21 cellular contexts compared by ENCODE assay signal in the genomic region with DNA sequence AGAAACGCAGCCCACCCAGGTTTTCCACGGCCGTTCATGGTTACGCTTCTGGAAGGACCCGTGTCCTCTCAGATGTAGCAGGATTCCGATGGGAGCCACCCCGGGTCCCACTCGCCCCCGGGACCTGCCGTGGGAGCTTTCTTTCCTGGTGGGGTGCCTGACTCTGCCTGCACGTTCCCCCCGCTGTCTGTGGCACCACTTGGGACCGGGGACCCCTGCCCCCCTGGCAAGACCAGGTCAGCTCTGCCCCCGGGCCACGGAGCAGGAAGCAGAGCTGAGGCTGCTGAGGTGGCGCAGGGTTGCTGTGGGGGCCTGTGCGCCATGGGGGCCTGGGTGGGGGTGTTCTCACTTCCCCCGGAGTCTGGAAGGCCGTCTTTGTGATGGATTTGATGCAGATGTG. TPM values are rescaled to one million over a fixed set of nuclear protein-coding genes. Genes with fewer than 3 reads are reported as not detected.
DNase-seq lines count a peak whose midpoint lies in the region; ATAC-seq and TF ChIP-seq lines count a peak whose summit lies in the region.
"Had no signal": no experiment of that assay in that cellular context is flagged by ENCODE, and none has a peak within 500 bp of the region (broad histone marks: within the 10 kb centered on the region; RNA-seq: fewer than 3 reads in every experiment).

No MANE protein-coding gene starts in this region.

- no peak overlapping the region for H3K27ac ChIP-seq in neuronal stem cell (replicated peaks; ENCODE audit: low read length)
- H3K27ac ChIP-seq: 22Rv1, C4-2B had no signal

- TF ChIP-seq CTCF in natural killer cell (IDR thresholded peaks at IDR 0.05), result no peak

- H3K9ac ChIP-seq in neuronal stem cell (ENCODE audit: low read depth, low read length, poor library complexity), result no peak overlapping the region

- peak; percentile 31 for DNase-seq in natural killer cell treated with Interleukin-12 subunit alpha and Interleukin-12 subunit beta and Interleukin-15 and Interleukin-18, amount 100 ng/mL, for 72 hours (ENCODE audit: low spot score)
- DNase-seq in natural killer cell, result no peak
- no peak for DNase-seq in central memory CD8-positive, alpha-beta T cell (ENCODE audit: low spot score in 2 of 2)
- DNase-seq in neuronal stem cell (ENCODE audit: low spot score), result no peak
- DNase-seq in AG20443 (ENCODE audit: low spot score), result no peak
- DNase-seq in SW 1271 (lab: John Stamatoyannopoulos, UW), result no peak
- DNase-seq: AML-193; BE2C; CD4-positive, CD25-positive, alpha-beta regulatory T cell; CD8-positive, alpha-beta memory T cell; DMS 273 treated with DMSO at 0.1 percent for 48 hours; DMS79; EL; GDM1; HFFc6 had no signal

- H3K4me1 ChIP-seq in neuronal stem cell (ENCODE audit: control insufficient read depth in 2 of 2, insufficient read depth in 1 of 2, low read depth in 1 of 2, low read length in 2 of 2), result peaks cover 0 to 10% of the 10 kb centered on the region in 2 donors
- H3K4me1 ChIP-seq: BE2C, HAP-1 had no signal

- no peak overlapping the region for H3K4me3 Mint-ChIP-seq in natural killer cell treated with Interleukin-12 subunit alpha and Interleukin-12 subunit beta and Interleukin-15 and Interleukin-18, amount 100 ng/mL, for 72 hours
- H3K4me3 Mint-ChIP-seq in natural killer cell, result no peak overlapping the region
- H3K4me3 Mint-ChIP-seq in central memory CD8-positive, alpha-beta T cell, result no peak overlapping the region
- H3K4me3 Mint-ChIP-seq: CD4-positive, CD25-positive, alpha-beta regulatory T cell; CD8-positive, alpha-beta memory T cell; GM23338; HFFc6 had no signal

- H3K79me1 ChIP-seq in neuronal stem cell (ENCODE audit: low read depth, low read length), result peaks cover 59% of the 10 kb centered on the region

- H3K4me2 ChIP-seq in neuronal stem cell (ENCODE audit: insufficient read depth, low read length, poor library complexity, severe bottlenecking), result no peak overlapping the region
- H3K4me2 ChIP-seq: GM23338 had no signal

- no peaks in the 10 kb centered on the region for H3K9me3 Mint-ChIP-seq in natural killer cell treated with Interleukin-12 subunit alpha and Interleukin-12 subunit beta and Interleukin-15 and Interleukin-18, amount 100 ng/mL, for 72 hours
- H3K9me3 Mint-ChIP-seq in natural killer cell, result no peaks in the 10 kb centered on the region
- no peaks in the 10 kb centered on the region for H3K9me3 Mint-ChIP-seq in central memory CD8-positive, alpha-beta T cell
- H3K9me3 Mint-ChIP-seq: CD4-positive, CD25-positive, alpha-beta regulatory T cell; GM23338; HFFc6 had no signal

- H2BK5ac ChIP-seq in neuronal stem cell (ENCODE audit: low read length), result no peak overlapping the region

- H3K14ac ChIP-seq in neuronal stem cell (ENCODE audit: low read length), result peak overlapping the region; percentile 3

- no peaks in the 10 kb centered on the region for H3K27me3 ChIP-seq in neuronal stem cell (ENCODE audit: control insufficient read depth in 3 of 3, insufficient read depth in 3 of 3, low read depth in 1 of 3, low read length in 3 of 3)
- H3K27me3 ChIP-seq: BE2C had no signal

- no peaks in the 10 kb centered on the region for H3K27me3 Mint-ChIP-seq in natural killer cell treated with Interleukin-12 subunit alpha and Interleukin-12 subunit beta and Interleukin-15 and Interleukin-18, amount 100 ng/mL, for 72 hours
- H3K27me3 Mint-ChIP-seq in natural killer cell (ENCODE audit: low read depth in 2 of 2), result no peaks in the 10 kb centered on the region
- H3K27me3 Mint-ChIP-seq in central memory CD8-positive, alpha-beta T cell, result no peaks in the 10 kb centered on the region
- H3K27me3 Mint-ChIP-seq: CD4-positive, CD25-positive, alpha-beta regulatory T cell; CD8-positive, alpha-beta memory T cell had no signal

- H3K36me3 ChIP-seq in neuronal stem cell (replicated peaks in 1 of 2; ENCODE audit: control insufficient read depth in 2 of 2, insufficient read depth in 2 of 2, low read length in 2 of 2), result peaks cover 16 to 56% of the 10 kb centered on the region in 2 donors

- H2AFZ ChIP-seq in neuronal stem cell (ENCODE audit: low read length), result no peak overlapping the region
- H2AFZ ChIP-seq: GM23338 had no signal

- H3K4me3 ChIP-seq in neuronal stem cell (ENCODE audit: low read length in 2 of 2), result no peak overlapping the region
- H3K4me3 ChIP-seq: GM12878, GM23338, HAP-1 had no signal

- H2BK15ac ChIP-seq in neuronal stem cell (ENCODE audit: low read length), result no peak overlapping the region

- H4K8ac ChIP-seq in neuronal stem cell (ENCODE audit: low read depth, low read length), result no peak overlapping the region

- peak overlapping the region; percentile 55 for H3K23ac ChIP-seq in neuronal stem cell (ENCODE audit: low read depth, low read length, poor library complexity)

- no peak overlapping the region for H2AK5ac ChIP-seq in neuronal stem cell (ENCODE audit: low read depth, low read length)

- intact Hi-C loops in natural killer cell (cut with micrococcal nuclease), result no loop called here

- WGBS in neuronal stem cell (ENCODE audit: extremely low coverage in 2 of 2, insufficient read length in 2 of 2, insufficient replicate concordance in 1 of 2), 2 donors, result no CpG with 5 or more reads among the region's 19 CpGs

- no peak overlapping the region for H3K4ac ChIP-seq in neuronal stem cell (ENCODE audit: low read length)

- H3K36me3 Mint-ChIP-seq in natural killer cell treated with Interleukin-12 subunit alpha and Interleukin-12 subunit beta and Interleukin-15 and Interleukin-18, amount 100 ng/mL, for 72 hours, result no peaks in the 10 kb centered on the region
- no peaks in the 10 kb centered on the region for H3K36me3 Mint-ChIP-seq in natural killer cell
- peaks cover 30% of the 10 kb centered on the region for H3K36me3 Mint-ChIP-seq in central memory CD8-positive, alpha-beta T cell (ENCODE audit: insufficient read depth)
- H3K36me3 Mint-ChIP-seq: CD4-positive, CD25-positive, alpha-beta regulatory T cell had no signal

- H3K4me1 Mint-ChIP-seq in natural killer cell treated with Interleukin-12 subunit alpha and Interleukin-12 subunit beta and Interleukin-15 and Interleukin-18, amount 100 ng/mL, for 72 hours (ENCODE audit: low read depth in 2 of 2), result peaks cover 4 to 8% of the 10 kb centered on the region in 2 donors
- H3K4me1 Mint-ChIP-seq in natural killer cell, result peaks cover 13 to 27% of the 10 kb centered on the region in 2 donors
- H3K4me1 Mint-ChIP-seq in central memory CD8-positive, alpha-beta T cell, result peaks cover 17% of the 10 kb centered on the region

- no peak overlapping the region for H4K91ac ChIP-seq in neuronal stem cell (ENCODE audit: low read depth, low read length, poor library complexity)

- H2BK12ac ChIP-seq in neuronal stem cell (ENCODE audit: low read length), result no peak overlapping the region

- no peak overlapping the region for H2BK120ac ChIP-seq in neuronal stem cell (ENCODE audit: low read depth, low read length)

- ATAC-seq in natural killer cell treated with Interleukin-12 subunit alpha and Interleukin-12 subunit beta and Interleukin-15 and Interleukin-18, amount 100 ng/mL, for 72 hours, result no peak
- ATAC-seq in natural killer cell, result no peak
- no peak for ATAC-seq in central memory CD8-positive, alpha-beta T cell (replicated peaks; ENCODE audit: extremely low read depth, poor library complexity, severe bottlenecking)
- ATAC-seq in GM18858 (IDR thresholded peaks at IDR 0.05; ENCODE audit: unreplicated experiment), result no peak
- ATAC-seq: GM12878, GM23338 had no signal

- H3K9me3 ChIP-seq in neuronal stem cell (replicated peaks in 1 of 2; ENCODE audit: control insufficient read depth in 2 of 2, insufficient read depth in 1 of 2, low read depth in 1 of 2, low read length in 2 of 2), result peaks cover 3 to 8% of the 10 kb centered on the region in 2 donors
- H3K9me3 ChIP-seq: BE2C, HAP-1 had no signal

- no peak overlapping the region for H3K18ac ChIP-seq in neuronal stem cell (ENCODE audit: low read length)

- H3K27ac Mint-ChIP-seq in natural killer cell treated with Interleukin-12 subunit alpha and Interleukin-12 subunit beta and Interleukin-15 and Interleukin-18, amount 100 ng/mL, for 72 hours, result no peak overlapping the region
- H3K27ac Mint-ChIP-seq in natural killer cell, result no peak overlapping the region
- peak overlapping the region; percentile 62 for H3K27ac Mint-ChIP-seq in central memory CD8-positive, alpha-beta T cell (ENCODE audit: low read depth)
- H3K27ac Mint-ChIP-seq: CD4-positive, CD25-positive, alpha-beta regulatory T cell; GM23338; HFFc6 had no signal

RNA-seq across cellular contexts. Expression of gene CSNK1G2, which starts 12.1 kb away (rescaled TPM):
- 100 to 1,000 TPM in 1 of 2 donors, 10 to 100 TPM in 1; 57.5 to 103 TPM for total RNA-seq in natural killer cell treated with Interleukin-12 subunit alpha and Interleukin-12 subunit beta and Interleukin-15 and Interleukin-18, amount 100 ng/mL, for 72 hours
- total RNA-seq in natural killer cell, result 100 to 1,000 TPM; 138 to 143 (median 139) TPM
- polyA plus RNA-seq in neuronal stem cell (2013, experiment 1 of 2), result 162 TPM
- polyA plus RNA-seq in neuronal stem cell (2013, experiment 2 of 2), result 157 TPM

RNA-seq across cellular contexts. Expression of gene ADAT3, which starts 47.8 kb away (rescaled TPM):
- total RNA-seq in natural killer cell treated with Interleukin-12 subunit alpha and Interleukin-12 subunit beta and Interleukin-15 and Interleukin-18, amount 100 ng/mL, for 72 hours, result 10 to 100 TPM in 1 of 2 donors, 1 to 10 TPM in 1; 7.5 to 13.3 TPM
- 10 to 100 TPM; 13.0 to 20.9 (median 13.1) TPM for total RNA-seq in natural killer cell
- 4.4 TPM for polyA plus RNA-seq in neuronal stem cell (2013, experiment 1 of 2)
- 3.8 TPM for polyA plus RNA-seq in neuronal stem cell (2013, experiment 2 of 2)

RNA-seq across cellular contexts. Expression of gene SCAMP4, which starts 47.8 kb away (rescaled TPM):
- total RNA-seq in natural killer cell treated with Interleukin-12 subunit alpha and Interleukin-12 subunit beta and Interleukin-15 and Interleukin-18, amount 100 ng/mL, for 72 hours, result 10 to 100 TPM; 34.8 to 66.2 TPM
- 10 to 100 TPM; 43.1 to 53.7 (median 46.9) TPM for total RNA-seq in natural killer cell
- 49.3 TPM for polyA plus RNA-seq in neuronal stem cell (2013, experiment 1 of 2)
- 49.1 TPM for polyA plus RNA-seq in neuronal stem cell (2013, experiment 2 of 2)
